ENCODE assay signal across 17 cellular contexts in genomic region chr1:189782280-189782679, GRCh38.
"Had no signal": no experiment of that assay in that cellular context is flagged by ENCODE, and none has a peak within 500 bp of the region (broad histone marks: within the 10 kb centered on the region; RNA-seq: fewer than 3 reads in every experiment).

No MANE protein-coding gene starts in this region.

- H3K9me3 Mint-ChIP-seq: activated T-helper 1 cell treated with anti-CD3 and anti-CD28 coated beads, Interleukin-12 subunit alpha, Interleukin-12 subunit beta, Interleukin-2, Interleukin-4 antibody, amounts not matched to agents 30 ng/mL and 10 ng/mL and 1 ng/mL, durations not matched to agents 14 hours and 24 hours and 36 hours had no signal

- H3K27ac Mint-ChIP-seq: activated T-helper 1 cell treated with anti-CD3 and anti-CD28 coated beads, Interleukin-12 subunit alpha, Interleukin-12 subunit beta, Interleukin-2, Interleukin-4 antibody, amounts not matched to agents 30 ng/mL and 10 ng/mL and 1 ng/mL, durations not matched to agents 14 hours and 24 hours and 36 hours had no signal

- ATAC-seq: activated CD4-positive, CD25-positive, alpha-beta regulatory T cell treated with anti-CD3 and anti-CD28 coated beads, Interleukin-2, amount 50 U/mL, for 24 hours; left colon; pancreas had no signal

- H3K27ac ChIP-seq: epithelial cell of prostate, pancreas, sigmoid colon, stomach, testis, upper lobe of left lung had no signal

- H3K27me3 ChIP-seq: pancreas, sigmoid colon, stomach, testis, upper lobe of left lung had no signal

- H3K4me3 ChIP-seq: pancreas, sigmoid colon, stomach, testis, upper lobe of left lung had no signal

- H3K9me3 ChIP-seq: pancreas, stomach, testis, upper lobe of left lung had no signal

- DNase-seq: activated CD4-positive, alpha-beta T cell treated with anti-CD3 and anti-CD28 coated beads, Interleukin-2, amount 50 U/mL, for 1 hour; activated naive CD4-positive, alpha-beta T cell treated with Interleukin-2 at 50 U/mL for 16 hours; dermis blood vessel endothelial cell; foreskin melanocyte; head of caudate nucleus; left colon; midbrain; pancreas; sigmoid colon; stimulated activated CD4-positive, alpha-beta T cell treated with anti-CD3 and anti-CD28 coated beads, Interleukin-1b, Interleukin-23, amount 100 ng/mL, for 48 hours; stomach; testis; upper lobe of left lung had no signal

- H3K4me3 Mint-ChIP-seq: activated T-helper 1 cell treated with anti-CD3 and anti-CD28 coated beads, Interleukin-12 subunit alpha, Interleukin-12 subunit beta, Interleukin-2, Interleukin-4 antibody, amounts not matched to agents 30 ng/mL and 10 ng/mL and 1 ng/mL, durations not matched to agents 14 hours and 24 hours and 36 hours; neural crest cell had no signal

- H3K4me1 ChIP-seq: pancreas, sigmoid colon, stomach, testis, upper lobe of left lung had no signal

- H3K36me3 ChIP-seq: pancreas, sigmoid colon, stomach, upper lobe of left lung had no signal
